In the genomic region with DNA sequence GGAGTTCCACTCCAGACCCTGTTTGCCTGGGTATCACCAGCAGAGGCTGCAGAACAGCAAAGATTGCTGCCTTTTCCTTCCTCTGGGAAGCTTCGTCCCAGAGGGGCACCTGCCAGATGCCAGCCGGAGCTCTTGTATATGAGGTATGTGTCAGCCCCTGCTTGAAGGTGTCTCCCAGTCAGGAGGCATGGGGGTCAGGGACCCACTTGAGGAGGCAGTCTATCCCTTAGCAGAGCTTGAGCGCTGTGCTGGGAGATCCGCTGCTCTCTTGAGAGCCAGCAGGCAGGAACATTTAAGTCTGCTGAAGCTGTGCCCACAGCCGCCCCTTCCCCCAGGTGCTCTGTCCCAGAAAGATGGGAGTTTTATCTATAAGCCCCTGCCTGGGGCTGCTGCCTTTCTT, we compare ENCODE assay signal across 10 cellular contexts. TPM values are rescaled to one million over a fixed set of nuclear protein-coding genes. Genes with fewer than 3 reads are reported as not detected.
"Had no signal": no experiment of that assay in that cellular context is flagged by ENCODE, and none has a peak within 500 bp of the region (broad histone marks: within the 10 kb centered on the region; RNA-seq: fewer than 3 reads in every experiment).

No MANE protein-coding gene starts in this region.

RNA-seq across cellular contexts. Expression of a gene that starts 4.2 kb away (rescaled TPM):
- total RNA-seq: OCI-LY7, PC-3, PC-9, Peyer's patch, Right ventricle myocardium inferior, Right ventricle myocardium superior, RPMI7951, SJCRH30, SJSA1, SK-MEL-5 had no signal

RNA-seq across cellular contexts. Expression of a gene that starts 22.5 kb away (rescaled TPM):
- total RNA-seq: OCI-LY7, PC-3, PC-9, Peyer's patch, Right ventricle myocardium inferior, Right ventricle myocardium superior, RPMI7951, SJCRH30, SJSA1 had no signal

RNA-seq across cellular contexts. Expression of a gene that starts 32.1 kb away (rescaled TPM):
- total RNA-seq: OCI-LY7, PC-3, PC-9, Peyer's patch, Right ventricle myocardium inferior, Right ventricle myocardium superior, SJCRH30, SJSA1 had no signal

RNA-seq across cellular contexts. Expression of a gene that starts 34.8 kb away (rescaled TPM):
- total RNA-seq: PC-3, PC-9, Right ventricle myocardium inferior, Right ventricle myocardium superior, RPMI7951, SJCRH30, SJSA1 had no signal
